In the genomic region with DNA sequence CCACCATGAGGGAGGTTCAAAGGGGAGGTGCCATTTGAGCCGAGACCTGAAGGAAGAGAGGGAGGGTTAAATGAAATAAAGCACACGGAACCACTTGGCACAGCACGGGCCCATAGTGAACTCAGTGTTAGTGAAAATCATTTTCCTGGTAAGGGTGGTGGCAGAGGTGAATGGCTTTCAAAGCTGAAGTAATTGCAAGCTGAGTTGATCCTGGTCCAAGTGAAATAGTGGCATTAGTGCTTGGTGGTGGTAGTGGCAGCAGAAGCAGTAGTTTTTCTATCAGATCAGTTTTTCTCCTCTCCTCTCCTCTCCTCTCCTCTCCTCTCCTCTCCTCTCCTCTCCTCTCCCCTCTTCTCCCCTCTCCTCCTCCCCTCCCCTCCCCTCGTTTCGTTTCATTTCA, we compare ENCODE assay signal across 19 cellular contexts. TPM values are rescaled to one million over a fixed set of nuclear protein-coding genes. Genes with fewer than 3 reads are reported as not detected.
A peak's percentile ranks its signal among the peaks of the same experiment; 100 is the strongest.
DNase-seq lines count a peak whose midpoint lies in the region; ATAC-seq, FAIRE-seq and TF ChIP-seq lines count a peak whose summit lies in the region.
"Had no signal": no experiment of that assay in that cellular context is flagged by ENCODE, and none has a peak within 500 bp of the region (broad histone marks: within the 10 kb centered on the region; RNA-seq: fewer than 3 reads in every experiment).

No MANE protein-coding gene starts in this region.

- no peak for DNase-seq in activated naive CD8-positive, alpha-beta T cell treated with anti-CD3 and anti-CD28 coated beads, Interleukin-2, amount 10 ng/mL, durations not matched to agents 7 days and 5 days
- no peak for DNase-seq in activated naive CD8-positive, alpha-beta T cell treated with anti-CD3 and anti-CD28 coated beads, Interleukin-2, amount 50 U/mL, for 24 hours
- no peak for DNase-seq in H1 (ENCODE audit: low read depth in 1 of 2, low spot score in 2 of 2)
- DNase-seq in trophoblast cell: no peak
- DNase-seq in Right ventricle myocardium inferior (ENCODE audit: missing footprints): no peak
- no peak for DNase-seq in HCEC 1CT
- no peak for DNase-seq in 8988T
- no peak for DNase-seq in activated CD8-positive, alpha-beta memory T cell treated with anti-CD3 and anti-CD28 coated beads, Interleukin-2, amount 10 ng/mL, durations not matched to agents 7 days and 5 days
- DNase-seq: BE2C; CD8-positive, alpha-beta T cell; GDM1; KG1; NCI-H1436 treated with DMSO at 0.1 percent for 48 hours; NCI-H2081 treated with DMSO at 0.1 percent for 48 hours; NCI-H510A treated with DMSO at 0.1 percent for 48 hours; Right ventricle myocardium superior had no signal

- H3K56ac ChIP-seq in H1 (replicated peaks; ENCODE audit: insufficient read length, low read depth, low read length): no peak overlapping the region

- H3K4me1 ChIP-seq in H1 (replicated peaks in 1 of 4; ENCODE audit: control insufficient read depth in 3 of 4, insufficient read depth in 4 of 4, low read length in 3 of 4) (no peaks in the 10 kb centered on the region; a peak in 1 of 7 replicates), trophoblast cell (ENCODE audit: control insufficient read depth in 1 of 2, insufficient read depth in 2 of 2, low read length in 2 of 2) (peaks cover 0 to 3% of the 10 kb centered on the region in 2 experiments)
- H3K4me1 ChIP-seq: BE2C had no signal

- H4K5ac ChIP-seq in H1 (ENCODE audit: insufficient read length, low read depth, low read length): no peak overlapping the region

- no peak overlapping the region for H3K9ac ChIP-seq in H1 (replicated peaks in 1 of 4; ENCODE audit: extremely low read depth in 1 of 4, low read depth in 3 of 4, low read length in 3 of 4)
- H3K9ac ChIP-seq in trophoblast cell (ENCODE audit: low read length): peak overlapping the region; percentile 70

- CTCF ChIA-PET in H1 (lab: Charles Lee; ENCODE audit: partially characterized antibody): interaction anchor here (0.8 to 5.4 kb wide), 3 partner anchors 17 to 200 kb away, joined by 3 to 24 read pairs (median 5); no protein-coding TSS in a partner anchor
- CTCF ChIA-PET in activated CD8-positive, alpha-beta memory T cell treated with anti-CD3 and anti-CD28 coated beads, Interleukin-2, amount 10 ng/mL, durations not matched to agents 7 days and 5 days (lab: Charles Lee): interaction anchor here (0.7 kb wide), 1 partner anchor 874 kb away, joined by 3 read pairs; no protein-coding TSS in a partner anchor

- peak overlapping the region; percentile 19; the same call in 1 of the 2 replicates for H2BK12ac ChIP-seq in H1 (ENCODE audit: low read depth, low read length)
- H2BK12ac ChIP-seq in trophoblast cell (ENCODE audit: low read length): no peak overlapping the region

- no peak overlapping the region; the same call in 1 of the 2 replicates for H2BK20ac ChIP-seq in H1 (ENCODE audit: low read length)

- H4K8ac ChIP-seq in H1 (ENCODE audit: extremely low read depth, insufficient read depth, low read length) (no peak overlapping the region), trophoblast cell (ENCODE audit: low read depth, low read length) (no peak overlapping the region)

- H3K4ac ChIP-seq in H1 (replicated peaks; ENCODE audit: insufficient read length, low read depth, low read length) (no peak overlapping the region), trophoblast cell (ENCODE audit: low read depth, low read length) (no peak overlapping the region)

- no peak for ATAC-seq in activated naive CD8-positive, alpha-beta T cell treated with anti-CD3 and anti-CD28 coated beads, Interleukin-2, amount 10 ng/mL, durations not matched to agents 7 days and 5 days (ENCODE audit: low read depth)
- ATAC-seq in activated naive CD8-positive, alpha-beta T cell treated with anti-CD3 and anti-CD28 coated beads, Interleukin-2, amount 50 U/mL, for 24 hours: no peak
- ATAC-seq in Right ventricle myocardium inferior: no peak
- no peak for ATAC-seq in activated CD8-positive, alpha-beta memory T cell treated with anti-CD3 and anti-CD28 coated beads, Interleukin-2, amount 10 ng/mL, durations not matched to agents 7 days and 5 days
- ATAC-seq: CD8-positive, alpha-beta T cell; GM12878 had no signal

- H3K14ac ChIP-seq in H1 (ENCODE audit: insufficient read length) (no peak overlapping the region), trophoblast cell (ENCODE audit: low read length) (no peak overlapping the region)

- no peak for TF ChIP-seq EP300 in H1 (IDR thresholded peaks at IDR 0.05; ENCODE audit: borderline replicate concordance in 1 of 2, low read depth in 2 of 2, low read length in 2 of 2)

- POLR2A ChIA-PET in activated naive CD8-positive, alpha-beta T cell treated with anti-CD3 and anti-CD28 coated beads, Interleukin-2, amount 10 ng/mL, durations not matched to agents 7 days and 5 days (lab: Charles Lee): interaction anchor here (0.6 kb wide), 2 partner anchors 642 to 1151 kb away, joined by 3 to 4 read pairs; no protein-coding TSS in a partner anchor
- POLR2A ChIA-PET in H1 (lab: Charles Lee; ENCODE audit: partially characterized antibody): no interaction called here

- H3K9me3 Mint-ChIP-seq in activated naive CD8-positive, alpha-beta T cell treated with anti-CD3 and anti-CD28 coated beads, Interleukin-2, amount 10 ng/mL, durations not matched to agents 7 days and 5 days: no peaks in the 10 kb centered on the region
- no peaks in the 10 kb centered on the region for H3K9me3 Mint-ChIP-seq in activated naive CD8-positive, alpha-beta T cell treated with anti-CD3 and anti-CD28 coated beads, Interleukin-2, amount 50 U/mL, for 24 hours
- no peaks in the 10 kb centered on the region for H3K9me3 Mint-ChIP-seq in activated CD8-positive, alpha-beta memory T cell treated with anti-CD3 and anti-CD28 coated beads, Interleukin-2, amount 10 ng/mL, durations not matched to agents 7 days and 5 days (ENCODE audit: low read depth)
- H3K9me3 Mint-ChIP-seq: CD8-positive, alpha-beta T cell had no signal

- H3K18ac ChIP-seq in H1 (ENCODE audit: extremely low read depth, low read length) (no peak overlapping the region), trophoblast cell (ENCODE audit: low read length) (no peak overlapping the region)

- H2BK15ac ChIP-seq in H1 (ENCODE audit: low read length): no peak overlapping the region

- H3K36me3 Mint-ChIP-seq in activated naive CD8-positive, alpha-beta T cell treated with anti-CD3 and anti-CD28 coated beads, Interleukin-2, amount 10 ng/mL, durations not matched to agents 7 days and 5 days: no peaks in the 10 kb centered on the region
- H3K36me3 Mint-ChIP-seq in activated naive CD8-positive, alpha-beta T cell treated with anti-CD3 and anti-CD28 coated beads, Interleukin-2, amount 50 U/mL, for 24 hours (ENCODE audit: low read depth): no peaks in the 10 kb centered on the region
- H3K36me3 Mint-ChIP-seq in activated CD8-positive, alpha-beta memory T cell treated with anti-CD3 and anti-CD28 coated beads, Interleukin-2, amount 10 ng/mL, durations not matched to agents 7 days and 5 days: no peaks in the 10 kb centered on the region
- H3K36me3 Mint-ChIP-seq: CD8-positive, alpha-beta T cell had no signal

- TF ChIP-seq POLR2A in H1 (IDR thresholded peaks at IDR 0.05; ENCODE audit: control extremely low read depth in 1 of 2, low read depth in 2 of 2, low read length in 2 of 2): no peak

- H3K79me1 ChIP-seq in H1 (ENCODE audit: low read depth, low read length) (no peaks in the 10 kb centered on the region), trophoblast cell (ENCODE audit: low read length) (no peaks in the 10 kb centered on the region)

- no peak overlapping the region for H4K12ac ChIP-seq in trophoblast cell (ENCODE audit: low read depth, low read length)

- intact Hi-C loops in Right ventricle myocardium inferior (cut with DNase I): no loop called here

- H3K27me3 ChIP-seq in H1 (replicated peaks in 1 of 4; ENCODE audit: control insufficient read depth in 3 of 4, extremely low read depth in 1 of 4, insufficient read depth in 3 of 4, low read length in 3 of 4): no peaks in the 10 kb centered on the region
- H3K27me3 ChIP-seq in trophoblast cell (ENCODE audit: insufficient read depth, low read length): no peaks in the 10 kb centered on the region
- H3K27me3 ChIP-seq: BE2C had no signal

- H4K91ac ChIP-seq in H1 (replicated peaks; ENCODE audit: insufficient read length, low read length) (no peak overlapping the region), trophoblast cell (ENCODE audit: low read depth, low read length) (no peak overlapping the region)

- no peaks in the 10 kb centered on the region for H4K20me1 ChIP-seq in H1 (replicated peaks in 1 of 2; ENCODE audit: control insufficient read depth in 1 of 2, insufficient read depth in 2 of 2, low read length in 2 of 2)

- H3K9me3 ChIP-seq in H1 (ENCODE audit: insufficient read depth in 2 of 2, low read depth in 1 of 2, low read length in 1 of 2) (no peaks in the 10 kb centered on the region), trophoblast cell (ENCODE audit: insufficient read depth, low read depth, low read length) (no peaks in the 10 kb centered on the region)
- H3K9me3 ChIP-seq: BE2C had no signal

- H3K23ac ChIP-seq in H1 (ENCODE audit: insufficient read length) (no peak overlapping the region), trophoblast cell (ENCODE audit: low read length) (no peak overlapping the region)

- H3K4me2 ChIP-seq in H1 (ENCODE audit: insufficient read depth in 1 of 2, low read depth in 2 of 2, low read length in 2 of 2): no peak overlapping the region
- H3K4me2 ChIP-seq in trophoblast cell (ENCODE audit: low read length): no peak overlapping the region

- no peaks in the 10 kb centered on the region for H3K4me1 Mint-ChIP-seq in activated naive CD8-positive, alpha-beta T cell treated with anti-CD3 and anti-CD28 coated beads, Interleukin-2, amount 10 ng/mL, durations not matched to agents 7 days and 5 days
- no peaks in the 10 kb centered on the region for H3K4me1 Mint-ChIP-seq in activated naive CD8-positive, alpha-beta T cell treated with anti-CD3 and anti-CD28 coated beads, Interleukin-2, amount 50 U/mL, for 24 hours
- H3K4me1 Mint-ChIP-seq in activated CD8-positive, alpha-beta memory T cell treated with anti-CD3 and anti-CD28 coated beads, Interleukin-2, amount 10 ng/mL, durations not matched to agents 7 days and 5 days: no peaks in the 10 kb centered on the region

- H2BK120ac ChIP-seq in H1 (replicated peaks; ENCODE audit: low read depth, low read length): no peak overlapping the region
- no peak overlapping the region for H2BK120ac ChIP-seq in trophoblast cell (ENCODE audit: insufficient read depth, low read length, poor library complexity)

- H2BK5ac ChIP-seq in H1 (ENCODE audit: low read depth, low read length) (no peak overlapping the region), trophoblast cell (ENCODE audit: low read depth, low read length, poor library complexity) (no peak overlapping the region)

- H3K4me3 ChIP-seq in H1 (ENCODE audit: extremely low read depth in 1 of 4, insufficient read depth in 2 of 4, low read depth in 3 of 4, low read length in 4 of 4) (no peak overlapping the region), trophoblast cell (ENCODE audit: low read depth, low read length) (no peak overlapping the region)
- H3K4me3 ChIP-seq: GM12878, SK-N-MC had no signal

- H3K79me2 ChIP-seq in H1 (ENCODE audit: control insufficient read depth in 1 of 2, insufficient read depth in 2 of 2, low read length in 2 of 2) (no peaks in the 10 kb centered on the region), trophoblast cell (ENCODE audit: control insufficient read depth, insufficient read depth, low read length, poor library complexity) (no peaks in the 10 kb centered on the region)

- H3K27ac ChIP-seq in H1 (ENCODE audit: low read depth, low read length): no peak overlapping the region
- no peak overlapping the region for H3K27ac ChIP-seq in trophoblast cell (ENCODE audit: low read depth, low read length)
- H3K27ac ChIP-seq: 22Rv1, SK-N-MC had no signal

- no peak for TF ChIP-seq CTCF in H1 (IDR thresholded peaks at IDR 0.05; ENCODE audit: control extremely low read depth in 1 of 3, insufficient read depth in 1 of 3, low read depth in 1 of 3, low read length in 3 of 3)

- whole genome bisulfite sequencing in H1 (ENCODE audit: extremely low coverage in 1 of 2, insufficient coverage in 1 of 2, insufficient read length in 1 of 2, insufficient replicate concordance in 2 of 2, low coverage in 1 of 2, low lambda C conversion rate in 2 of 2, missing lambda C conversion rate in 1 of 2), 2 experiments: 86 to 87% methylated on average over 2 to 3 of the region's 5 CpGs
- 87% methylated on average over 2 of the region's 5 CpGs for WGBS in trophoblast cell (ENCODE audit: extremely low coverage, insufficient coverage, insufficient read length)

- no peak for FAIRE-seq in H1 (lab: Jason Lieb, UNC)
- FAIRE-seq: GM12878 had no signal

- H3K27me3 Mint-ChIP-seq in activated naive CD8-positive, alpha-beta T cell treated with anti-CD3 and anti-CD28 coated beads, Interleukin-2, amount 10 ng/mL, durations not matched to agents 7 days and 5 days: peaks cover 40% of the 10 kb centered on the region
- H3K27me3 Mint-ChIP-seq in activated naive CD8-positive, alpha-beta T cell treated with anti-CD3 and anti-CD28 coated beads, Interleukin-2, amount 50 U/mL, for 24 hours: peaks cover 5% of the 10 kb centered on the region
- H3K27me3 Mint-ChIP-seq in activated CD8-positive, alpha-beta memory T cell treated with anti-CD3 and anti-CD28 coated beads, Interleukin-2, amount 10 ng/mL, durations not matched to agents 7 days and 5 days: peaks cover 51% of the 10 kb centered on the region

- H2AK5ac ChIP-seq in H1 (ENCODE audit: low read depth, low read length) (no peak overlapping the region), trophoblast cell (ENCODE audit: low read length) (no peak overlapping the region)

- H3K23me2 ChIP-seq in H1 (ENCODE audit: low read depth, low read length): no peaks in the 10 kb centered on the region

- peak overlapping the region; percentile 64 for H3K27ac Mint-ChIP-seq in activated naive CD8-positive, alpha-beta T cell treated with anti-CD3 and anti-CD28 coated beads, Interleukin-2, amount 10 ng/mL, durations not matched to agents 7 days and 5 days
- no peak overlapping the region for H3K27ac Mint-ChIP-seq in activated naive CD8-positive, alpha-beta T cell treated with anti-CD3 and anti-CD28 coated beads, Interleukin-2, amount 50 U/mL, for 24 hours
- H3K27ac Mint-ChIP-seq in activated CD8-positive, alpha-beta memory T cell treated with anti-CD3 and anti-CD28 coated beads, Interleukin-2, amount 10 ng/mL, durations not matched to agents 7 days and 5 days: no peak overlapping the region
- H3K27ac Mint-ChIP-seq: CD8-positive, alpha-beta T cell had no signal

- no peak overlapping the region for H2AFZ ChIP-seq in H1 (ENCODE audit: low read length)
- H2AFZ ChIP-seq in trophoblast cell (ENCODE audit: insufficient read depth, low read length, poor library complexity): no peak overlapping the region

- TF ChIP-seq RAD21 in H1 (IDR thresholded peaks at IDR 0.05 in 1 of 2, conservative IDR thresholded peaks at IDR 0.05 in 1 of 2; ENCODE audit: low read depth in 2 of 2, low read length in 2 of 2): no peak

- H3K36me3 ChIP-seq in H1 (ENCODE audit: control insufficient read depth in 2 of 4, insufficient read depth in 4 of 4, low read length in 3 of 4): no peaks in the 10 kb centered on the region
- no peaks in the 10 kb centered on the region for H3K36me3 ChIP-seq in trophoblast cell (ENCODE audit: control insufficient read depth in 1 of 2, insufficient read depth in 2 of 2, low read length in 2 of 2)
- H3K36me3 ChIP-seq: BE2C had no signal

- H3K4me3 Mint-ChIP-seq in activated naive CD8-positive, alpha-beta T cell treated with anti-CD3 and anti-CD28 coated beads, Interleukin-2, amount 10 ng/mL, durations not matched to agents 7 days and 5 days: no peak overlapping the region
- no peak overlapping the region for H3K4me3 Mint-ChIP-seq in activated naive CD8-positive, alpha-beta T cell treated with anti-CD3 and anti-CD28 coated beads, Interleukin-2, amount 50 U/mL, for 24 hours
- H3K4me3 Mint-ChIP-seq in activated CD8-positive, alpha-beta memory T cell treated with anti-CD3 and anti-CD28 coated beads, Interleukin-2, amount 10 ng/mL, durations not matched to agents 7 days and 5 days: no peak overlapping the region
- H3K4me3 Mint-ChIP-seq: CD8-positive, alpha-beta T cell had no signal

RNA-seq across cellular contexts. Expression of a gene that starts 30.5 kb away (rescaled TPM):
- 100 to 1,000 TPM; 202 to 223 TPM for total RNA-seq in activated naive CD8-positive, alpha-beta T cell treated with anti-CD3 and anti-CD28 coated beads, Interleukin-2, amount 10 ng/mL, durations not matched to agents 7 days and 5 days
- 194 TPM in 2 replicates for total RNA-seq in H1 (2021; fragmentation: NEBNext Ultra II Directional; extraction: Animal tissue kit (Norgen Biotek cat#: 25700))
- 155 and 164 TPM in 2 replicates for polyA plus RNA-seq in H1 (2011; rRNA removed)
- polyA plus RNA-seq in H1 (2011; cell fraction: cytosol; rRNA removed): 199 TPM
- polyA plus RNA-seq in H1 (2011; cell fraction: nucleus; rRNA removed): 110 TPM
- polyA plus RNA-seq in H1 (2012, experiment 1 of 2): 121 to 182 TPM (median 137 TPM) in 4 replicates
- 18.2 TPM for polyA plus RNA-seq in H1 (2012, experiment 2 of 2)
- polyA plus RNA-seq in H1 (2013, experiment 1 of 2): 130 TPM
- polyA plus RNA-seq in H1 (2013, experiment 2 of 2): 120 TPM
- 134 and 159 TPM in 2 replicates for polyA minus RNA-seq in H1 (2011; rRNA and poly(A)+ RNA removed)
- polyA minus RNA-seq in H1 (2011; cell fraction: cytosol; rRNA and poly(A)+ RNA removed): 126 TPM
- polyA minus RNA-seq in H1 (2011; cell fraction: nucleus; rRNA and poly(A)+ RNA removed): 255 TPM
- 65.1 and 66.3 TPM in 2 replicates for polyA plus RNA-seq in trophoblast cell (2013)
- total RNA-seq in Right ventricle myocardium inferior: 51.9 TPM
- total RNA-seq in activated CD8-positive, alpha-beta memory T cell treated with anti-CD3 and anti-CD28 coated beads, Interleukin-2, amount 10 ng/mL, durations not matched to agents 7 days and 5 days: 100 to 1,000 TPM; 221 to 226 TPM

RNA-seq across cellular contexts. Expression of a gene that starts 51.0 kb away (rescaled TPM):
- 100 to 1,000 TPM; 188 to 200 TPM for total RNA-seq in activated naive CD8-positive, alpha-beta T cell treated with anti-CD3 and anti-CD28 coated beads, Interleukin-2, amount 10 ng/mL, durations not matched to agents 7 days and 5 days
- 139 and 147 TPM in 2 replicates for total RNA-seq in H1 (2021; fragmentation: NEBNext Ultra II Directional; extraction: Animal tissue kit (Norgen Biotek cat#: 25700))
- polyA plus RNA-seq in H1 (2011; rRNA removed): 57.5 and 84.0 TPM in 2 replicates
- polyA plus RNA-seq in H1 (2011; cell fraction: cytosol; rRNA removed): 101 TPM
- 31.5 TPM for polyA plus RNA-seq in H1 (2011; cell fraction: nucleus; rRNA removed)
- polyA plus RNA-seq in H1 (2012, experiment 1 of 2): 65.3 to 149 TPM (median 106 TPM) in 4 replicates
- polyA plus RNA-seq in H1 (2012, experiment 2 of 2): 9.4 TPM
- 110 TPM for polyA plus RNA-seq in H1 (2013, experiment 1 of 2)
- 114 TPM for polyA plus RNA-seq in H1 (2013, experiment 2 of 2)
- 51.1 and 57.6 TPM in 2 replicates for polyA minus RNA-seq in H1 (2011; rRNA and poly(A)+ RNA removed)
- polyA minus RNA-seq in H1 (2011; cell fraction: cytosol; rRNA and poly(A)+ RNA removed): 65.0 TPM
- 36.4 TPM for polyA minus RNA-seq in H1 (2011; cell fraction: nucleus; rRNA and poly(A)+ RNA removed)
- polyA plus RNA-seq in trophoblast cell (2013): 125 and 134 TPM in 2 replicates
- total RNA-seq in Right ventricle myocardium inferior: 85.8 TPM
- 100 to 1,000 TPM; 139 to 147 TPM for total RNA-seq in activated CD8-positive, alpha-beta memory T cell treated with anti-CD3 and anti-CD28 coated beads, Interleukin-2, amount 10 ng/mL, durations not matched to agents 7 days and 5 days
